In genomic region chr6:97669191-97669651, GRCh38 we compare ENCODE assay signal across 7 cellular contexts.
DNase-seq lines count a peak whose midpoint lies in the region; ATAC-seq and TF ChIP-seq lines count a peak whose summit lies in the region.

No MANE protein-coding gene starts in this region.

- peak overlapping the region; percentile 46 for H3K4me2 ChIP-seq in Karpas-422 (ENCODE audit: low read depth, low read length, poor library complexity, severe bottlenecking)
- peak overlapping the region; percentile 34 for H3K4me2 ChIP-seq in neuronal stem cell (ENCODE audit: insufficient read depth, low read length, poor library complexity, severe bottlenecking)

- H3K9me3 Mint-ChIP-seq in endodermal cell, result no peaks in the 10 kb centered on the region

- H4K8ac ChIP-seq in neuronal stem cell (ENCODE audit: low read depth, low read length), result no peak overlapping the region

- H3K14ac ChIP-seq in neuronal stem cell (ENCODE audit: low read length), result no peak overlapping the region

- H3K27me3 ChIP-seq in Karpas-422 (ENCODE audit: low read length) (no peaks in the 10 kb centered on the region), endodermal cell (ENCODE audit: control insufficient read depth, insufficient read depth, low read length, poor library complexity, severe bottlenecking) (peaks cover 22% of the 10 kb centered on the region), neuronal stem cell (ENCODE audit: control insufficient read depth in 3 of 3, insufficient read depth in 3 of 3, low read depth in 1 of 3, low read length in 3 of 3) (no peaks in the 10 kb centered on the region)

- H4K20me1 ChIP-seq in Karpas-422 (ENCODE audit: insufficient read depth, low read depth, low read length), result no peaks in the 10 kb centered on the region

- H3K36me3 ChIP-seq in Karpas-422 (ENCODE audit: insufficient read depth, low read length) (no peaks in the 10 kb centered on the region), endodermal cell (ENCODE audit: control insufficient read depth, insufficient read depth, low read length) (no peaks in the 10 kb centered on the region), neuronal stem cell (replicated peaks in 1 of 2; ENCODE audit: control insufficient read depth in 2 of 2, insufficient read depth in 2 of 2, low read length in 2 of 2) (no peaks in the 10 kb centered on the region)

- no peak overlapping the region for H3K18ac ChIP-seq in neuronal stem cell (ENCODE audit: low read length)

- H3K27ac Mint-ChIP-seq in endodermal cell, result no peak overlapping the region

- no peak overlapping the region for H2BK15ac ChIP-seq in neuronal stem cell (ENCODE audit: low read length)

- DNase-seq in Karpas-422 (peak; percentile 64), endodermal cell (peak; percentile 77), neuronal stem cell (ENCODE audit: low spot score) (peak; percentile 24), NCI-H1048 (lab: John Stamatoyannopoulos, UW) (no peak), SW480 (ENCODE audit: low spot score) (no peak)

- H3K79me1 ChIP-seq in neuronal stem cell (ENCODE audit: low read depth, low read length), result no peaks in the 10 kb centered on the region

- no peaks in the 10 kb centered on the region for H3K4me1 Mint-ChIP-seq in endodermal cell

- H3K4me3 Mint-ChIP-seq in endodermal cell, result no peak overlapping the region

- H2BK5ac ChIP-seq in neuronal stem cell (ENCODE audit: low read length), result no peak overlapping the region

- 29 to 62% methylated on average over 4 to 10 of the region's 10 CpGs for WGBS in endodermal cell (ENCODE audit: insufficient coverage in 1 of 2, insufficient read length in 1 of 2), 2 experiments
- WGBS in neuronal stem cell (ENCODE audit: extremely low coverage in 2 of 2, insufficient read length in 2 of 2, insufficient replicate concordance in 1 of 2), 2 donors, result no CpG with 5 or more reads among the region's 10 CpGs

- H3K27me3 Mint-ChIP-seq in endodermal cell (ENCODE audit: insufficient read depth), result peaks cover 14% of the 10 kb centered on the region

- H3K4me3 ChIP-seq in Karpas-422 (ENCODE audit: low read length) (peak overlapping the region; percentile 21; the same call in 1 of the 2 replicates), endodermal cell (ENCODE audit: low read length) (peak overlapping the region; percentile 59), neuronal stem cell (ENCODE audit: low read length in 2 of 2) (peak overlapping the region; percentile 42 to 47)

- no peak overlapping the region for H3K23ac ChIP-seq in neuronal stem cell (ENCODE audit: low read depth, low read length, poor library complexity)

- H4K91ac ChIP-seq in neuronal stem cell (ENCODE audit: low read depth, low read length, poor library complexity), result no peak overlapping the region

- no peak overlapping the region for H2BK120ac ChIP-seq in neuronal stem cell (ENCODE audit: low read depth, low read length)

- TF ChIP-seq CTCF in endodermal cell (conservative IDR thresholded peaks at IDR 0.05), result no peak

- H3K9ac ChIP-seq in Karpas-422 (ENCODE audit: low read length), result peak overlapping the region; percentile 24; the same call in 1 of the 2 replicates
- no peak overlapping the region for H3K9ac ChIP-seq in endodermal cell (ENCODE audit: extremely low read depth, low read length, poor library complexity, severe bottlenecking)
- H3K9ac ChIP-seq in neuronal stem cell (ENCODE audit: low read depth, low read length, poor library complexity), result no peak overlapping the region

- peak overlapping the region; percentile 16; the same call in 1 of the 2 replicates for H2AFZ ChIP-seq in Karpas-422 (ENCODE audit: low read length)
- H2AFZ ChIP-seq in neuronal stem cell (ENCODE audit: low read length), result peak overlapping the region; percentile 69

- H3K4ac ChIP-seq in neuronal stem cell (ENCODE audit: low read length), result no peak overlapping the region

- no peak overlapping the region for H2BK12ac ChIP-seq in neuronal stem cell (ENCODE audit: low read length)

- no peaks in the 10 kb centered on the region for H3K36me3 Mint-ChIP-seq in endodermal cell (ENCODE audit: low read depth)

- H3K27ac ChIP-seq in Karpas-422 (ENCODE audit: low read length) (no peak overlapping the region), endodermal cell (ENCODE audit: low read depth, low read length) (peak overlapping the region; percentile 67), neuronal stem cell (replicated peaks; ENCODE audit: low read length) (no peak overlapping the region)

- H3K4me1 ChIP-seq in Karpas-422 (ENCODE audit: low read length) (peaks cover 14% of the 10 kb centered on the region), endodermal cell (ENCODE audit: control insufficient read depth, insufficient read depth, low read length) (no peaks in the 10 kb centered on the region), neuronal stem cell (ENCODE audit: control insufficient read depth in 2 of 2, insufficient read depth in 1 of 2, low read depth in 1 of 2, low read length in 2 of 2) (peaks cover 7 to 25% of the 10 kb centered on the region in 2 donors)

- ATAC-seq in GM18511 (IDR thresholded peaks at IDR 0.05; ENCODE audit: unreplicated experiment), result peak; percentile 99
- ATAC-seq in GM21717 (IDR thresholded peaks at IDR 0.05; ENCODE audit: unreplicated experiment), result peak; percentile 100

- no peaks in the 10 kb centered on the region for H3K9me2 ChIP-seq in Karpas-422 (replicated peaks; ENCODE audit: insufficient read depth, low read length)

- H3K9me3 ChIP-seq in Karpas-422 (ENCODE audit: low read length) (no peaks in the 10 kb centered on the region), endodermal cell (ENCODE audit: control insufficient read depth, low read length) (no peaks in the 10 kb centered on the region), neuronal stem cell (replicated peaks in 1 of 2; ENCODE audit: control insufficient read depth in 2 of 2, insufficient read depth in 1 of 2, low read depth in 1 of 2, low read length in 2 of 2) (no peaks in the 10 kb centered on the region)

- no peak overlapping the region for H2AK5ac ChIP-seq in neuronal stem cell (ENCODE audit: low read depth, low read length)

- H3K79me2 ChIP-seq in Karpas-422 (ENCODE audit: low read length), result no peaks in the 10 kb centered on the region

Comparison
In these comparisons a context has a peak if more than half of its experiments do, and no peak if none do; other contexts are left out.
1. DNase-seq: peak in Karpas-422 (single experiment), endodermal cell (single experiment) and neuronal stem cell (single experiment); none in NCI-H1048 (single experiment) and SW480 (single experiment).
2. Peak in every context shown above with its lines, with median percentiles within 50 percentile points of each other: H3K4me3 ChIP-seq.